Comparison of ENCODE assay signal across 13 cellular contexts in the genomic region with DNA sequence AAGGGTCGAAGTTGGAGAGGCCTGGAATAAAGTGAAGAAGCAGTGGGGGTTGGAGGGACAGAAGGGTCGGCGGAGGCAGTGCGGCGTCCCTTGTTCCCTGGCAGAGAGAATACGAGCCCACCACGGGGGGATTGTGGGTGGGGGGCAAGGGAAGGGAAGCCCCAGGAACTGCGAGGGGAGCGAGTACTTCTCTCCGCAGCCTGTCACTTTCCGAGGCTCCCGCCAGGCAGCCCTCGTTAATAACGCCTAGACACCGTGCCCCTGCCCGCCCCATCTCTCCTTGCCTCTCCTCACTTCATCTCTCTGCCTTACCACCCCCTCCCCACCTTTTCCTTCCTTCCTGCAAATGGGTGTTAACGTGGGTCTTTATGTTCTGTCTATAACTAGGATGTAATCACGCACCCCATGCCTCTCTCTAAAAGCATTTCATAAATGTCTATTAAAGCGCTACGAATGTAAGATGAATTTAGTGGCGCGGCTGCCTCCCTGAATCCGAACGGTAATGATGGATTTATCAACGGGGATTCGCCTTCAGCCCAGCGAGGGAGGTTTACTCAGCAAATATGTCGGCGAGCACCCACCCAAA. TPM values are rescaled to one million over a fixed set of nuclear protein-coding genes. Genes with fewer than 3 reads are reported as not detected.
DNase-seq lines count a peak whose midpoint lies in the region; ATAC-seq and TF ChIP-seq lines count a peak whose summit lies in the region.
"Had no signal": no experiment of that assay in that cellular context is flagged by ENCODE, and none has a peak within 500 bp of the region (broad histone marks: within the 10 kb centered on the region; RNA-seq: fewer than 3 reads in every experiment).

No MANE protein-coding gene starts in this region.

- TF ChIP-seq CTCF in adrenal gland (IDR thresholded peaks at IDR 0.05) = no peak
- TF ChIP-seq CTCF in psoas muscle (IDR thresholded peaks at IDR 0.05) = no peak

- intact Hi-C loops in adrenal gland (cut with DNase I) (loop anchor here in 1 of 2 donors (10.0 kb wide), 1 partner anchor 869 kb away; no protein-coding TSS in a partner anchor), psoas muscle (cut with DNase I) (loop anchor here in 1 of 2 donors (2.0 kb wide), 1 partner anchor 1085 kb away; no protein-coding TSS in a partner anchor)

- no peak for TF ChIP-seq POLR2A in adrenal gland (IDR thresholded peaks at IDR 0.05)

- H3K4me3 ChIP-seq in adrenal gland = peak overlapping the region in 1 of 4 donors; percentile 82
- peak overlapping the region; percentile 37 for H3K4me3 ChIP-seq in iPS-15b (ENCODE audit: low read depth, low read length)
- H3K4me3 ChIP-seq in psoas muscle = peak overlapping the region; percentile 92

- H3K9me3 ChIP-seq in adrenal gland (replicated peaks in 1 of 3) = no peaks in the 10 kb centered on the region
- no peaks in the 10 kb centered on the region for H3K9me3 ChIP-seq in iPS-15b (ENCODE audit: control insufficient read depth, insufficient read depth, low read length)
- no peaks in the 10 kb centered on the region for H3K9me3 ChIP-seq in psoas muscle

- WGBS in adrenal gland, 4 donors = 55 to 58% (median 58%) methylated on average over 29 of the region's 29 CpGs
- 75 to 81% (median 79%) methylated on average over 29 of the region's 29 CpGs for WGBS in psoas muscle, 3 donors

- peaks cover 0 to 3% of the 10 kb centered on the region in 2 donors for H3K36me3 ChIP-seq in adrenal gland (replicated peaks in 1 of 2)
- H3K36me3 ChIP-seq in iPS-15b (ENCODE audit: control insufficient read depth, insufficient read depth, low read length) = no peaks in the 10 kb centered on the region
- H3K36me3 ChIP-seq in psoas muscle (ENCODE audit: insufficient read depth in 1 of 2, low read depth in 1 of 2) = no peaks in the 10 kb centered on the region

- peaks cover 0 to 33% of the 10 kb centered on the region in 2 donors for H3K4me1 ChIP-seq in adrenal gland (replicated peaks in 1 of 2)
- peaks cover 22% of the 10 kb centered on the region for H3K4me1 ChIP-seq in iPS-15b (ENCODE audit: control insufficient read depth, insufficient read depth, low read length)
- no peaks in the 10 kb centered on the region for H3K4me1 ChIP-seq in psoas muscle

- no peak overlapping the region for H3K9ac ChIP-seq in iPS-15b (ENCODE audit: low read depth, low read length)
- H3K9ac ChIP-seq: KMS-11 had no signal

- H3K27ac ChIP-seq in adrenal gland (peak overlapping the region; percentile 2 to 95 (median 93)), psoas muscle (peak overlapping the region; percentile 94)
- H3K27ac ChIP-seq: C4-2B, KMS-11 had no signal

- no peaks in the 10 kb centered on the region for H3K27me3 ChIP-seq in adrenal gland
- peaks cover 89% of the 10 kb centered on the region for H3K27me3 ChIP-seq in iPS-15b (ENCODE audit: control insufficient read depth, insufficient read depth, low read length)
- no peaks in the 10 kb centered on the region for H3K27me3 ChIP-seq in psoas muscle (ENCODE audit: insufficient read depth in 3 of 3, low read length in 2 of 3)

- DNase-seq in EL (peak; percentile 1), adrenal gland (peak in 2 of 7 donors; percentile 8 to 18), psoas muscle (no peak), Kasumi-1 (lab: John Stamatoyannopoulos, UW) (no peak), NCI-H774 (lab: John Stamatoyannopoulos, UW) (no peak), iPS-NIHi11 (ENCODE audit: low spot score) (no peak)
- DNase-seq: NCI-H446 treated with DMSO at 0.1 percent for 48 hours; stimulated activated CD4-positive, alpha-beta T cell treated with anti-CD3 and anti-CD28 coated beads, Interleukin-12 subunit alpha, Interleukin-12 subunit beta, amount 100 ng/mL, for 4 hours had no signal

- ATAC-seq in psoas muscle = no peak
- ATAC-seq in HG02798 (IDR thresholded peaks at IDR 0.05; ENCODE audit: poor library complexity, unreplicated experiment) = no peak
- ATAC-seq: SK-N-SH treated with all-trans-retinoic acid at 6 μM for 48 hours had no signal

RNA-seq across cellular contexts. Expression of gene NR2F2, which starts 13.7 kb away (rescaled TPM):
- total RNA-seq in adrenal gland (100 to 1,000 TPM in 2 of 8 donors, 10 to 100 TPM in 6; 22.3 to 113 (median 54.8) TPM), psoas muscle (10 to 100 TPM; 14.5 to 17.1 (median 15.7) TPM)
- polyA plus RNA-seq in adrenal gland (10 to 100 TPM; 27.3 to 67.9 (median 37.3) TPM), psoas muscle (10 to 100 TPM; 10.3 to 20.1 (median 11.3) TPM)
